19 cellular contexts compared by ENCODE assay signal in the genomic region with DNA sequence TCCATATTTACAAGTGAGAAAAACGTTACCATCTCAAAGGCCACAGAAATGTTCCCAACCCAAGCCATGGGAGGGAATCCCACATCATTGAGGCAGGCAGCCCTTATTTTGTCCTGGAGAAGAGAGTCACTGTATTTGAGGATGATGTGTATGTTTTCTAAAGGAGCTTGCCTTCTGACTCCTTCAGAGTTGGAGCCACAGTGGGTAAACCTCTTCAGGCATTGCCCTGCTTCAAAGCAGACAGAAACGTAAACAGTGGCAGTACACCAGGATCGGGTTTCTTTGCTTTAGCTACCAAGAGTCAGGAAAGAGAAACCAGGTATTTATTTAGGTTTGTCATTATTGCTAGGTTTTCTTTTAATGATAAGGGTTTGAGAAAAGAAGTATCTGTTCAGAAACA. TPM values are rescaled to one million over a fixed set of nuclear protein-coding genes. Genes with fewer than 3 reads are reported as not detected.
DNase-seq lines count a peak whose midpoint lies in the region; ATAC-seq and TF ChIP-seq lines count a peak whose summit lies in the region.
"Had no signal": no experiment of that assay in that cellular context is flagged by ENCODE, and none has a peak within 500 bp of the region (broad histone marks: within the 10 kb centered on the region; RNA-seq: fewer than 3 reads in every experiment).

No MANE protein-coding gene starts in this region.

- H3K27me3 ChIP-seq in GM23338 (ENCODE audit: insufficient read depth) (no peaks in the 10 kb centered on the region), neural progenitor cell (no peaks in the 10 kb centered on the region)
- H3K27me3 ChIP-seq: BLaER1, tibial nerve had no signal

- DNase-seq in GM23338 (ENCODE audit: low spot score) (peak; percentile 25), NCI-H1092 treated with DMSO at 0.1 percent for 48 hours (lab: John Stamatoyannopoulos, UW) (peak; percentile 80), WTC11 (ENCODE audit: low spot score) (no peak), neural progenitor cell (ENCODE audit: low spot score) (no peak), SIG-M5 (lab: John Stamatoyannopoulos, UW) (no peak), retina (no peak), hepatic stellate cell (ENCODE audit: low spot score) (no peak)
- DNase-seq: activated CD8-positive, alpha-beta memory T cell treated with anti-CD3 and anti-CD28 coated beads for 24 hours; activated effector memory CD4-positive, alpha-beta T cell treated with anti-CD3 and anti-CD28 coated beads, Interleukin-2, amount 50 U/mL, for 16 hours; aorta; hypothalamus; stimulated activated CD4-positive, alpha-beta T cell treated with anti-CD3 and anti-CD28 coated beads, Interleukin-2, amount 100 ng/mL, for 48 hours had no signal

- no peaks in the 10 kb centered on the region for H3K9me3 ChIP-seq in neural progenitor cell (ENCODE audit: low read depth)
- H3K9me3 ChIP-seq: BLaER1 had no signal

- H3K9me3 Mint-ChIP-seq in GM23338 (no peaks in the 10 kb centered on the region; the same call in 1 of the 3 replicates), WTC11 (peaks cover 5% of the 10 kb centered on the region), neural progenitor cell (peaks cover 4% of the 10 kb centered on the region)

- TF ChIP-seq CTCF in GM23338 (conservative IDR thresholded peaks at IDR 0.05; ENCODE audit: low read depth in 2 of 2), result no peak
- TF ChIP-seq CTCF in WTC11 (IDR thresholded peaks at IDR 0.05), result no peak
- TF ChIP-seq CTCF in neural progenitor cell (IDR thresholded peaks at IDR 0.05), result no peak

- no peaks in the 10 kb centered on the region for H3F3A ChIP-seq in GM23338 (replicated peaks; ENCODE audit: low read depth)
- no peaks in the 10 kb centered on the region for H3F3A ChIP-seq in neural progenitor cell (ENCODE audit: low read depth)

- H3K9me2 ChIP-seq in GM23338 (ENCODE audit: insufficient read depth), result peaks cover 7% of the 10 kb centered on the region; the same call in 1 of the 2 replicates

- H3K9ac ChIP-seq in neural progenitor cell, result no peak overlapping the region
- H3K9ac ChIP-seq: BLaER1 had no signal

- H3K4me1 Mint-ChIP-seq in GM23338, result peaks cover 6% of the 10 kb centered on the region; the same call in 2 of the 3 replicates
- H3K4me1 Mint-ChIP-seq in WTC11, result peaks cover 15% of the 10 kb centered on the region
- H3K4me1 Mint-ChIP-seq in neural progenitor cell, result peaks cover 5% of the 10 kb centered on the region
- H3K4me1 Mint-ChIP-seq: nephron had no signal

- H3K27ac ChIP-seq in GM23338 (ENCODE audit: low read depth) (0 out of 2 replicates have a peak overlapping the region, but pooled peaks have one; percentile 21), neural progenitor cell (no peak overlapping the region)
- H3K27ac ChIP-seq: BLaER1, esophagus muscularis mucosa, tibial nerve had no signal

- POLR2A ChIA-PET in WTC11 (lab: Charles Lee), result interaction anchor here (0.6 to 0.9 kb wide), 2 partner anchors 106 to 297 kb away, joined by 3 to 6 read pairs; no protein-coding TSS in a partner anchor

- ATAC-seq in GM23338 (peak; percentile 62; the same call in 2 of the 3 replicates), WTC11 (peak; percentile 74), GM19328 (IDR thresholded peaks at IDR 0.05; ENCODE audit: unreplicated experiment) (no peak)
- ATAC-seq: GM12878, sciatic nerve had no signal

- H3K4me3 Mint-ChIP-seq in GM23338, result no peak overlapping the region
- no peak overlapping the region for H3K4me3 Mint-ChIP-seq in WTC11
- no peak overlapping the region for H3K4me3 Mint-ChIP-seq in neural progenitor cell
- H3K4me3 Mint-ChIP-seq: nephron had no signal

- H3K4me3 ChIP-seq in GM23338 (no peak overlapping the region), neural progenitor cell (no peak overlapping the region)
- H3K4me3 ChIP-seq: BLaER1, esophagus muscularis mucosa, GM12878, tibial nerve had no signal

- H3K36me3 Mint-ChIP-seq in GM23338 (ENCODE audit: low read depth) (no peaks in the 10 kb centered on the region), WTC11 (peaks cover under 1% of the 10 kb centered on the region; the same call in 1 of the 2 replicates), neural progenitor cell (no peaks in the 10 kb centered on the region)

- no peaks in the 10 kb centered on the region for H3K36me3 ChIP-seq in GM23338 (ENCODE audit: insufficient read depth)
- H3K36me3 ChIP-seq in neural progenitor cell, result no peaks in the 10 kb centered on the region
- H3K36me3 ChIP-seq: BLaER1, esophagus muscularis mucosa had no signal

- H3K79me2 ChIP-seq in GM23338 (replicated peaks; ENCODE audit: insufficient read depth) (no peaks in the 10 kb centered on the region), neural progenitor cell (ENCODE audit: low read depth) (no peaks in the 10 kb centered on the region)

- peak overlapping the region; percentile 37; the same call in 1 of the 2 replicates for H3K4me2 ChIP-seq in GM23338
- H3K4me2 ChIP-seq in neural progenitor cell, result peak overlapping the region; percentile 20
- H3K4me2 ChIP-seq: BLaER1 had no signal

- CTCF ChIA-PET in WTC11 (lab: Charles Lee), result no interaction called here

- H4K20me1 ChIP-seq in GM23338 (replicated peaks; ENCODE audit: insufficient read depth) (no peaks in the 10 kb centered on the region), neural progenitor cell (ENCODE audit: low read depth) (no peaks in the 10 kb centered on the region)
- H4K20me1 ChIP-seq: BLaER1 had no signal

- H3K27me3 Mint-ChIP-seq in GM23338 (ENCODE audit: insufficient read depth, low read depth, poor library complexity) (no peaks in the 10 kb centered on the region), WTC11 (ENCODE audit: low read depth) (no peaks in the 10 kb centered on the region), neural progenitor cell (ENCODE audit: insufficient read depth, low read depth) (no peaks in the 10 kb centered on the region)

- peak overlapping the region; percentile 57; the same call in 1 of the 2 replicates for H2AFZ ChIP-seq in GM23338
- H2AFZ ChIP-seq in neural progenitor cell (replicated peaks), result peak overlapping the region; percentile 93

- no peak overlapping the region for H3K27ac Mint-ChIP-seq in GM23338
- peak overlapping the region; percentile 77 for H3K27ac Mint-ChIP-seq in WTC11
- no peak overlapping the region for H3K27ac Mint-ChIP-seq in neural progenitor cell
- H3K27ac Mint-ChIP-seq: nephron had no signal

- H3K4me1 ChIP-seq in GM23338 (ENCODE audit: insufficient read depth) (peaks cover 12% of the 10 kb centered on the region), neural progenitor cell (peaks cover 9% of the 10 kb centered on the region)
- H3K4me1 ChIP-seq: BLaER1, esophagus muscularis mucosa, tibial nerve had no signal

TF ChIP-seq in GM23338, 12 proteins besides CTCF, POLR2A, EP300 and RAD21 (continues in another document):
- TF ChIP-seq CREB1 (CRISPR knock-in tag; IDR thresholded peaks at IDR 0.05; ENCODE audit: low read depth) (no peak), EZH2 (IDR thresholded peaks at IDR 0.05; ENCODE audit: low read depth, unreplicated experiment) (no peak), ZNF331 (CRISPR knock-in tag; IDR thresholded peaks at IDR 0.05; ENCODE audit: low read depth) (no peak), POLR2AphosphoS5 (IDR thresholded peaks at IDR 0.05; ENCODE audit: low read depth) (no peak), ETS1 (IDR thresholded peaks at IDR 0.05) (no peak), EZH2phosphoT487 (IDR thresholded peaks at IDR 0.05; ENCODE audit: unreplicated experiment) (no peak)

TF ChIP-seq in WTC11, 78 proteins besides CTCF, POLR2A, EP300 and RAD21:
- TF ChIP-seq PREB (CRISPR knock-in tag; IDR thresholded peaks at IDR 0.05; ENCODE audit: borderline replicate concordance) (no peak), PRRX2 (CRISPR knock-in tag; IDR thresholded peaks at IDR 0.05) (no peak)
- TF ChIP-seq, protein P1, sequence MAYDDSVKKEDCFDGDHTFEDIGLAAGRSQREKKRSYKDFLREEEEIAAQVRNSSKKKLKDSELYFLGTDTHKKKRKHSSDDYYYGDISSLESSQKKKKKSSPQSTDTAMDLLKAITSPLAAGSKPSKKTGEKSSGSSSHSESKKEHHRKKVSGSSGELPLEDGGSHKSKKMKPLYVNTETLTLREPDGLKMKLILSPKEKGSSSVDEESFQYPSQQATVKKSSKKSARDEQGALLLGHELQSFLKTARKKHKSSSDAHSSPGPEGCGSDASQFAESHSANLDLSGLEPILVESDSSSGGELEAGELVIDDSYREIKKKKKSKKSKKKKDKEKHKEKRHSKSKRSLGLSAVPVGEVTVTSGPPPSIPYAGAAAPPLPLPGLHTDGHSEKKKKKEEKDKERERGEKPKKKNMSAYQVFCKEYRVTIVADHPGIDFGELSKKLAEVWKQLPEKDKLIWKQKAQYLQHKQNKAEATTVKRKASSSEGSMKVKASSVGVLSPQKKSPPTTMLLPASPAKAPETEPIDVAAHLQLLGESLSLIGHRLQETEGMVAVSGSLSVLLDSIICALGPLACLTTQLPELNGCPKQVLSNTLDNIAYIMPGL (CRISPR knock-in tag; IDR thresholded peaks at IDR 0.05), result no peak
TF ChIP-seq in WTC11: peak in this region for 0.

RNA-seq across cellular contexts. Expression of gene MUSK, which starts 45.7 kb away (rescaled TPM):
- total RNA-seq in GM23338 (2014; rRNA removed; shearing (Covaris generic)), result not detected in 2 replicates
- polyA plus RNA-seq in GM23338 (2016; fragmentation: Nextera tagmentation; extraction: Ambion mirVana), result not detected in 2 replicates
- not detected in 3 replicates for total RNA-seq in WTC11 (2021)
- total RNA-seq in neural progenitor cell (ENCODE audit: low replicate concordance), result 0.22 and 0.24 TPM in 2 replicates

Comparison
In these comparisons a context has a peak if more than half of its experiments do, and no peak if none do; other contexts are left out.
1. DNase-seq: peak in GM23338 (single experiment) and NCI-H1092 treated with DMSO at 0.1 percent for 48 hours (single experiment); none in WTC11 (single experiment), neural progenitor cell (single experiment), SIG-M5 (single experiment), retina (single experiment) and hepatic stellate cell (single experiment).